11 cellular contexts compared by ENCODE assay signal in the genomic region with DNA sequence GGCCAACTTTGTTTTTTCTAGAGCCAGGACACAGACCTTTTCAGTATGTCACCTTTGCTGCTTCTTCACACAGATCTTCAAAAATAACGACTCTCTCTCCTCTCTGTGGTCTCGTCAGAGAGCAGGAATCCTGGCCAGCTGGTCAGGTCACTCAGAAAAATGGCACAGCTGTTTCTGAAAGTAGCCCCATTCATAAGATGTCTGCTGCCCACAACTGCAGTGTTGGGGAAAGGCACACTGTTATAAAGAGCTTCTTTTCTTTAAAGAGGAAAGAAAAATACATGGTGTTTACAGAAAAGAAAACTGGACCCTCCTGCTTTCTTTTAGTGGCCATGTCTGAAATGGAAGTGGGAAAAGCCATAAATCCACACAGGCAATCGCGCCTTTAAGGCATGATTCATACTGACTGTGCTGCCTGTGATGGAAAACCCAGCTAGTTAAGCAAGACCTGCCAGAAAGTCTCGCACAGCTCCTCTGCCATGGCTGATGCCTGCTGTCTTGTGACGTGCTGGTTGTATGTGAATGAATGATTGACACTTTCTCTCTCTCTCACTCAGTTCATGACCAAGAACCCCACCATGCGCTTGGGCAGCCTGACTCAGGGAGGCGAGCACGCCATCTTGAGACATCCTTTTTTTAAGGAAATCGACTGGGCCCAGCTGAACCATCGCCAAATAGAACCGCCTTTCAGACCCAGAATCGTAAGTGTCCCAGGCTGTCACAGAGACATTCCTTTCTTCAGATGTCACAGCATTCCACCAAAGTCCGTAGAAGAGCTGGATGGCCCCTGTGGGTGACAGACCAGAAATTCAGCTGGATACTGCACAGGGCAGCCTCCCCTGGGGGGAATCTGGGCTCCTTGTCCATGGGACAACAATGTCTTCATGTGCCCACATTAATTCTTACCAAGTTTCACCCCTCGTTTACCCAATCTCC.
A peak's percentile ranks its signal among the peaks of the same experiment; 100 is the strongest.
DNase-seq lines count a peak whose midpoint lies in the region; ATAC-seq, FAIRE-seq and TF ChIP-seq lines count a peak whose summit lies in the region.
"Had no signal": no experiment of that assay in that cellular context is flagged by ENCODE, and none has a peak within 500 bp of the region (broad histone marks: within the 10 kb centered on the region; RNA-seq: fewer than 3 reads in every experiment).

No MANE protein-coding gene starts in this region.

- ATAC-seq in mucosa of descending colon (peak; percentile 37), HG02759 (IDR thresholded peaks at IDR 0.05; ENCODE audit: unreplicated experiment) (no peak), HG03571 (IDR thresholded peaks at IDR 0.05; ENCODE audit: unreplicated experiment) (no peak)
- no peak for ATAC-seq in activated CD4-positive, CD25-positive, alpha-beta regulatory T cell treated with anti-CD3 and anti-CD28 coated beads, Interleukin-2, amount 50 U/mL, for 24 hours

- H3K4me3 ChIP-seq in AG10803 (ENCODE audit: low read length) (no peak overlapping the region), mucosa of descending colon (no peak overlapping the region)

- no peak overlapping the region for H3K4me3 Mint-ChIP-seq in brain

- intact Hi-C loops in mucosa of descending colon (cut with DNase I, micrococcal nuclease): no loop called here

- no peaks in the 10 kb centered on the region for H3K9me3 ChIP-seq in mucosa of descending colon

- H3K36me3 ChIP-seq in mucosa of descending colon (ENCODE audit: low read depth): no peaks in the 10 kb centered on the region

- peaks cover 4% of the 10 kb centered on the region for H3K4me1 ChIP-seq in mucosa of descending colon (ENCODE audit: low read depth)

- TF ChIP-seq CTCF in AG10803 (conservative IDR thresholded peaks at IDR 0.05; ENCODE audit: low read length): no peak
- no peak for TF ChIP-seq CTCF in brain (conservative IDR thresholded peaks at IDR 0.05)
- TF ChIP-seq CTCF in mucosa of descending colon (IDR thresholded peaks at IDR 0.05): no peak

- H3K27ac Mint-ChIP-seq in brain: peak overlapping the region; percentile 48 to 85 (median 84)

- no peaks in the 10 kb centered on the region for H3K36me3 Mint-ChIP-seq in brain

- no peaks in the 10 kb centered on the region for H3K9me3 Mint-ChIP-seq in brain

- H3K27me3 Mint-ChIP-seq in brain: no peaks in the 10 kb centered on the region

- peaks cover 37% of the 10 kb centered on the region for H3K4me1 Mint-ChIP-seq in brain

- peak; percentile 91 for DNase-seq in AG10803 (ENCODE audit: low read depth)
- peak; percentile 99 for DNase-seq in HTR-8/SVneo (ENCODE audit: insufficient read length, low spot score)
- DNase-seq in mucosa of descending colon: no peak
- no peak for DNase-seq in NCI-H345 (lab: John Stamatoyannopoulos, UW)
- DNase-seq: activated effector memory CD4-positive, alpha-beta T cell treated with anti-CD3 and anti-CD28 coated beads, Interleukin-2, amount 50 U/mL, for 16 hours; stimulated activated CD4-positive, alpha-beta T cell treated with anti-CD3 and anti-CD28 coated beads, Interleukin-15, amount 100 ng/mL, for 24 hours had no signal

- FAIRE-seq in HTR-8/SVneo (lab: Jason Lieb, UNC): peak; percentile 100
- FAIRE-seq: G401.6 had no signal

Comparison
In these comparisons a context has a peak if more than half of its experiments do, and no peak if none do; other contexts are left out.
1. DNase-seq: peak in AG10803 (single experiment) and HTR-8/SVneo (single experiment); none in mucosa of descending colon (0 of 3) and NCI-H345 (single experiment).